15 cellular contexts compared by ENCODE assay signal in genomic region chrX:72046447-72046846, GRCh38.
DNase-seq lines count a peak whose midpoint lies in the region; ATAC-seq lines count a peak whose summit lies in the region.
"Had no signal": no experiment of that assay in that cellular context is flagged by ENCODE, and none has a peak within 500 bp of the region (broad histone marks: within the 10 kb centered on the region; RNA-seq: fewer than 3 reads in every experiment).

No MANE protein-coding gene starts in this region.

- H3K9me3 Mint-ChIP-seq in effector memory CD8-positive, alpha-beta T cell = no peaks in the 10 kb centered on the region
- H3K9me3 Mint-ChIP-seq: stimulated activated naive CD8-positive, alpha-beta T cell treated with anti-CD3 and anti-CD28 coated beads, Interleukin-15, Interleukin-2, amounts not matched to agents 100 ng/mL and 50 ng/mL, for 24 hours had no signal

- peak; percentile 59 for ATAC-seq in effector memory CD8-positive, alpha-beta T cell (replicated peaks)
- ATAC-seq in HG03469 (IDR thresholded peaks at IDR 0.05; ENCODE audit: unreplicated experiment) = no peak

- no peak overlapping the region for H3K27ac Mint-ChIP-seq in effector memory CD8-positive, alpha-beta T cell
- H3K27ac Mint-ChIP-seq: CD14-positive monocyte; stimulated activated naive CD8-positive, alpha-beta T cell treated with anti-CD3 and anti-CD28 coated beads, Interleukin-15, Interleukin-2, amounts not matched to agents 100 ng/mL and 50 ng/mL, for 24 hours had no signal

- peak overlapping the region; percentile 89 for H3K27ac ChIP-seq in trophoblast cell (ENCODE audit: low read depth, low read length)
- H3K27ac ChIP-seq: psoas muscle had no signal

- H3K27me3 Mint-ChIP-seq in effector memory CD8-positive, alpha-beta T cell = no peaks in the 10 kb centered on the region
- H3K27me3 Mint-ChIP-seq: stimulated activated naive CD8-positive, alpha-beta T cell treated with anti-CD3 and anti-CD28 coated beads, Interleukin-15, Interleukin-2, amounts not matched to agents 100 ng/mL and 50 ng/mL, for 24 hours had no signal

- H2AFZ ChIP-seq in trophoblast cell (ENCODE audit: insufficient read depth, low read length, poor library complexity) = no peak overlapping the region

- peaks cover 18 to 19% of the 10 kb centered on the region in 2 donors for H3K4me1 Mint-ChIP-seq in effector memory CD8-positive, alpha-beta T cell (ENCODE audit: low read depth in 2 of 2)

- no CpG with 5 or more reads among the region's 6 CpGs for WGBS in trophoblast cell (ENCODE audit: extremely low coverage, insufficient coverage, insufficient read length)

- peaks cover 3% of the 10 kb centered on the region for H3K36me3 Mint-ChIP-seq in effector memory CD8-positive, alpha-beta T cell (ENCODE audit: insufficient read depth)

- DNase-seq in EH (ENCODE audit: low read depth) (peak; percentile 41), SK-N-DZ (ENCODE audit: low spot score) (peak; percentile 68), trophoblast cell (no peak), NOMO-1 treated with dmso at 0.1 percent for 144 hours (lab: John Stamatoyannopoulos, UW; ENCODE audit: unreplicated experiment) (no peak), HuH-7 (ENCODE audit: low spot score) (no peak)
- no peak for DNase-seq in effector memory CD8-positive, alpha-beta T cell
- no peak for DNase-seq in effector CD8-positive, alpha-beta T cell (lab: John Stamatoyannopoulos, UW)
- DNase-seq: activated T-cell treated with anti-CD3 and anti-CD28 coated beads for 4 hours, hippocampal formation, NCI-H446, psoas muscle, Right ventricle myocardium superior had no signal

- no peak overlapping the region for H3K18ac ChIP-seq in trophoblast cell (ENCODE audit: low read length)

- H3K14ac ChIP-seq in trophoblast cell (ENCODE audit: low read length) = no peak overlapping the region

- peaks cover 2% of the 10 kb centered on the region for H3K79me2 ChIP-seq in trophoblast cell (ENCODE audit: control insufficient read depth, insufficient read depth, low read length, poor library complexity)

- no peak overlapping the region for H3K4me3 ChIP-seq in trophoblast cell (ENCODE audit: low read depth, low read length)
- H3K4me3 ChIP-seq: psoas muscle had no signal

- no peaks in the 10 kb centered on the region for H3K9me3 ChIP-seq in trophoblast cell (ENCODE audit: insufficient read depth, low read depth, low read length)
- H3K9me3 ChIP-seq: psoas muscle had no signal

- H4K91ac ChIP-seq in trophoblast cell (ENCODE audit: low read depth, low read length) = peak overlapping the region; percentile 71

- no peak overlapping the region for H3K4ac ChIP-seq in trophoblast cell (ENCODE audit: low read depth, low read length)

- no peak overlapping the region for H4K12ac ChIP-seq in trophoblast cell (ENCODE audit: low read depth, low read length)

- H3K9ac ChIP-seq in trophoblast cell (ENCODE audit: low read length) = no peak overlapping the region

- H3K23ac ChIP-seq in trophoblast cell (ENCODE audit: low read length) = no peak overlapping the region

- H2BK12ac ChIP-seq in trophoblast cell (ENCODE audit: low read length) = no peak overlapping the region

- H2BK5ac ChIP-seq in trophoblast cell (ENCODE audit: low read depth, low read length, poor library complexity) = no peak overlapping the region

- peaks cover 21 to 39% of the 10 kb centered on the region in 2 experiments for H3K4me1 ChIP-seq in trophoblast cell (ENCODE audit: control insufficient read depth in 1 of 2, insufficient read depth in 2 of 2, low read length in 2 of 2)
- H3K4me1 ChIP-seq: psoas muscle had no signal

- peaks cover 26% of the 10 kb centered on the region for H3K79me1 ChIP-seq in trophoblast cell (ENCODE audit: low read length)

- no peak overlapping the region for H2BK120ac ChIP-seq in trophoblast cell (ENCODE audit: insufficient read depth, low read length, poor library complexity)

- H2AK5ac ChIP-seq in trophoblast cell (ENCODE audit: low read length) = no peak overlapping the region

- no peak overlapping the region for H3K4me2 ChIP-seq in trophoblast cell (ENCODE audit: low read length)

- H3K27me3 ChIP-seq in trophoblast cell (ENCODE audit: insufficient read depth, low read length) = no peaks in the 10 kb centered on the region

- H4K8ac ChIP-seq in trophoblast cell (ENCODE audit: low read depth, low read length) = no peak overlapping the region

- H3K4me3 Mint-ChIP-seq in effector memory CD8-positive, alpha-beta T cell = peak overlapping the region; percentile 18 to 33
- H3K4me3 Mint-ChIP-seq: CD14-positive monocyte; stimulated activated naive CD8-positive, alpha-beta T cell treated with anti-CD3 and anti-CD28 coated beads, Interleukin-15, Interleukin-2, amounts not matched to agents 100 ng/mL and 50 ng/mL, for 24 hours had no signal

- H3K36me3 ChIP-seq in trophoblast cell (ENCODE audit: control insufficient read depth in 1 of 2, insufficient read depth in 2 of 2, low read length in 2 of 2) = no peaks in the 10 kb centered on the region

Comparison
In these comparisons a context has a peak if more than half of its experiments do, and no peak if none do; other contexts are left out.
1. DNase-seq: peak in EH (single experiment) and SK-N-DZ (single experiment); none in effector memory CD8-positive, alpha-beta T cell (0 of 3), trophoblast cell (0 of 2), NOMO-1 treated with dmso at 0.1 percent for 144 hours (single experiment), HuH-7 (single experiment) and effector CD8-positive, alpha-beta T cell (single experiment).